ENCODE assay signal across 9 cellular contexts in genomic region chr11:88335284-88335683, GRCh38. TPM values are rescaled to one million over a fixed set of nuclear protein-coding genes. Genes with fewer than 3 reads are reported as not detected.
A peak's percentile ranks its signal among the peaks of the same experiment; 100 is the strongest.
DNase-seq lines count a peak whose midpoint lies in the region; ATAC-seq and TF ChIP-seq lines count a peak whose summit lies in the region.
"Had no signal": no experiment of that assay in that cellular context is flagged by ENCODE, and none has a peak within 500 bp of the region (broad histone marks: within the 10 kb centered on the region; RNA-seq: fewer than 3 reads in every experiment).

No MANE protein-coding gene starts in this region.

- peaks cover 38% of the 10 kb centered on the region for H3K36me3 ChIP-seq in cardiac muscle cell
- peaks cover 4% of the 10 kb centered on the region for H3K36me3 ChIP-seq in right atrium auricular region

- no peaks in the 10 kb centered on the region for H3K9me3 ChIP-seq in cardiac muscle cell (ENCODE audit: low read depth)
- H3K9me3 ChIP-seq in right atrium auricular region: no peaks in the 10 kb centered on the region
- H3K9me3 ChIP-seq in iPS-18c (ENCODE audit: control insufficient read depth, insufficient read depth, low read length): no peaks in the 10 kb centered on the region

- no peak overlapping the region for H3K27ac ChIP-seq in cardiac muscle cell
- no peak overlapping the region for H3K27ac ChIP-seq in right atrium auricular region

- POLR2A ChIA-PET in activated CD4-positive, alpha-beta memory T cell treated with anti-CD3 and anti-CD28 coated beads, Interleukin-2, amount 10 ng/mL, durations not matched to agents 7 days and 5 days (lab: Charles Lee): interaction anchor here (2.0 to 6.0 kb wide), 5 partner anchors 10 to 89 kb away, joined by 8 to 187 read pairs (median 42); no protein-coding TSS in a partner anchor

- peaks cover 67% of the 10 kb centered on the region for H3K4me1 Mint-ChIP-seq in activated CD4-positive, alpha-beta memory T cell treated with anti-CD3 and anti-CD28 coated beads, Interleukin-2, amount 10 ng/mL, durations not matched to agents 7 days and 5 days
- peaks cover 25% of the 10 kb centered on the region for H3K4me1 Mint-ChIP-seq in type B pancreatic cell (ENCODE audit: unreplicated experiment)

- H3K4me3 ChIP-seq in cardiac muscle cell (peak overlapping the region; percentile 12), right atrium auricular region (no peak overlapping the region), iPS-18c (ENCODE audit: insufficient read depth, low read depth, low read length) (peak overlapping the region; percentile 29)

- no peaks in the 10 kb centered on the region for H3K27me3 Mint-ChIP-seq in activated CD4-positive, alpha-beta memory T cell treated with anti-CD3 and anti-CD28 coated beads, Interleukin-2, amount 10 ng/mL, durations not matched to agents 7 days and 5 days
- peaks cover 5% of the 10 kb centered on the region for H3K27me3 Mint-ChIP-seq in type B pancreatic cell

- H3K27me3 ChIP-seq in cardiac muscle cell: no peaks in the 10 kb centered on the region
- no peaks in the 10 kb centered on the region for H3K27me3 ChIP-seq in right atrium auricular region

- no peaks in the 10 kb centered on the region for H3K9me3 Mint-ChIP-seq in activated CD4-positive, alpha-beta memory T cell treated with anti-CD3 and anti-CD28 coated beads, Interleukin-2, amount 10 ng/mL, durations not matched to agents 7 days and 5 days
- peaks cover under 1% of the 10 kb centered on the region for H3K9me3 Mint-ChIP-seq in type B pancreatic cell

- peaks cover 79% of the 10 kb centered on the region for H3K36me3 Mint-ChIP-seq in activated CD4-positive, alpha-beta memory T cell treated with anti-CD3 and anti-CD28 coated beads, Interleukin-2, amount 10 ng/mL, durations not matched to agents 7 days and 5 days (ENCODE audit: low read depth)
- H3K36me3 Mint-ChIP-seq in type B pancreatic cell: peaks cover 36% of the 10 kb centered on the region

- ATAC-seq in HG03159 (IDR thresholded peaks at IDR 0.05; ENCODE audit: unreplicated experiment): no peak

- TF ChIP-seq CTCF in cardiac muscle cell (IDR thresholded peaks at IDR 0.05; ENCODE audit: low read depth, low read length) (no peak), right atrium auricular region (IDR thresholded peaks at IDR 0.05) (no peak), type B pancreatic cell (conservative IDR thresholded peaks at IDR 0.05) (no peak)

- H3K4me1 ChIP-seq in cardiac muscle cell (ENCODE audit: low read depth) (peaks cover 9% of the 10 kb centered on the region), right atrium auricular region (peaks cover 0 to 10% of the 10 kb centered on the region in 2 donors)

- DNase-seq in cardiac muscle cell (ENCODE audit: low read depth in 1 of 2, low spot score in 1 of 2) (peak in 1 of 2 donors; percentile 28), right atrium auricular region (ENCODE audit: low spot score) (no peak), type B pancreatic cell (ENCODE audit: extremely low spot score, unreplicated experiment) (no peak), kidney tubule cell (ENCODE audit: low spot score) (no peak), HuH-7.5 (ENCODE audit: low spot score) (no peak)
- DNase-seq in activated CD4-positive, alpha-beta memory T cell treated with anti-CD3 and anti-CD28 coated beads, Interleukin-2, amount 10 ng/mL, durations not matched to agents 7 days and 5 days: no peak
- DNase-seq: stimulated activated CD8-positive, alpha-beta memory T cell treated with anti-CD3 and anti-CD28 coated beads, Interleukin-4, amount 100 ng/mL, for 48 hours had no signal

- CTCF ChIA-PET in activated CD4-positive, alpha-beta memory T cell treated with anti-CD3 and anti-CD28 coated beads, Interleukin-2, amount 10 ng/mL, durations not matched to agents 7 days and 5 days (lab: Charles Lee): interaction anchor here (2.9 kb wide), 1 partner anchor 209 kb away, joined by 12 read pairs; no protein-coding TSS in a partner anchor

- H3K4me3 Mint-ChIP-seq in activated CD4-positive, alpha-beta memory T cell treated with anti-CD3 and anti-CD28 coated beads, Interleukin-2, amount 10 ng/mL, durations not matched to agents 7 days and 5 days: peak overlapping the region; percentile 89
- H3K4me3 Mint-ChIP-seq in type B pancreatic cell: peak overlapping the region; percentile 92

- peak overlapping the region; percentile 98 for H3K27ac Mint-ChIP-seq in activated CD4-positive, alpha-beta memory T cell treated with anti-CD3 and anti-CD28 coated beads, Interleukin-2, amount 10 ng/mL, durations not matched to agents 7 days and 5 days
- peak overlapping the region; percentile 79 for H3K27ac Mint-ChIP-seq in type B pancreatic cell

RNA-seq across cellular contexts. Expression of gene CTSC, which starts 2.3 kb away (rescaled TPM):
- total RNA-seq in cardiac muscle cell (109 and 120 TPM in 2 replicates), right atrium auricular region (10 to 100 TPM; 15.5 to 33.6 TPM), type B pancreatic cell (ENCODE audit: low replicate concordance) (155 and 215 TPM in 2 replicates)
- 119 and 145 TPM in 2 replicates for polyA plus RNA-seq in cardiac muscle cell
- total RNA-seq in activated CD4-positive, alpha-beta memory T cell treated with anti-CD3 and anti-CD28 coated beads, Interleukin-2, amount 10 ng/mL, durations not matched to agents 7 days and 5 days: 100 to 1,000 TPM; 321 to 323 TPM

Comparison
In these comparisons a context has a peak if more than half of its experiments do, and no peak if none do; other contexts are left out.
1. H3K4me3 ChIP-seq: peak in cardiac muscle cell (single experiment) and iPS-18c (single experiment); none in right atrium auricular region (0 of 2).